ENCODE assay signal across 29 cellular contexts in the genomic region with DNA sequence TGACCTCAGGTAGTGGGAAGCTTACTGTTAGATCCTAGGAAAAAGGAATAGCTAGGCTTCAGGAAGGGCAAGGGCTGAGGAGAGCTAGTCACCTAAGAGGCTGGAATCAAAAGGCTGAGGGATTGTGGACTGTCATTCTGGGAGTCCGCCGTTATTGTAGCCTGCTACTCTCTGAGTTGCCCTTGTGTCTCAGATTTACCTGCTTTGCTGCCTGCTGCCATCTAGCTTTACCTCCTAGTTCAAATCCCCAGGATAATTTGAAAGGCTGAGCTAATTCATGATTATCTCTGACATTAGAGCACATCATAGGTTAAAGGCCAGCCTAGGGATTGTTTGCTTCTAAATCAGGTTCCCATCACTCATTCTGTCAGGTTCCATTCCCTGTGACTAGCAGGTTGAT.
"Had no signal": no experiment of that assay in that cellular context is flagged by ENCODE, and none has a peak within 500 bp of the region (broad histone marks: within the 10 kb centered on the region; RNA-seq: fewer than 3 reads in every experiment).

No MANE protein-coding gene starts in this region.

- H3K4me3 Mint-ChIP-seq: activated B cell treated with CpG ODN at 0.5 μM for 24 hours; activated CD4-positive, alpha-beta T cell treated with anti-CD3 and anti-CD28 coated beads for 36 hours; activated naive CD4-positive, alpha-beta T cell treated with anti-CD3 and anti-CD28 coated beads for 36 hours; activated naive CD8-positive, alpha-beta T cell treated with anti-CD3 and anti-CD28 coated beads for 36 hours; activated T-helper 1 cell treated with anti-CD3 and anti-CD28 coated beads, Interleukin-12 subunit alpha, Interleukin-12 subunit beta, Interleukin-2, Interleukin-4 antibody, amounts not matched to agents 30 ng/mL and 10 ng/mL and 1 ng/mL, durations not matched to agents 14 hours and 24 hours and 36 hours; brain; natural killer cell treated with Interleukin-12 subunit alpha and Interleukin-12 subunit beta and Interleukin-15 and Interleukin-18, amount 100 ng/mL, for 72 hours; stimulated activated effector memory CD8-positive, alpha-beta T cell treated with anti-CD3 and anti-CD28 coated beads, Interleukin-12 subunit alpha, Interleukin-12 subunit beta, amount 100 ng/mL, for 72 hours; stimulated activated naive CD8-positive, alpha-beta T cell treated with anti-CD3 and anti-CD28 coated beads, Interleukin-15, Interleukin-2, amounts not matched to agents 100 ng/mL and 50 ng/mL, for 24 hours; T-helper 17 cell; type B pancreatic cell had no signal

- H3K27ac Mint-ChIP-seq: activated B cell treated with CpG ODN at 0.5 μM for 24 hours; activated CD4-positive, alpha-beta T cell treated with anti-CD3 and anti-CD28 coated beads for 36 hours; activated naive CD4-positive, alpha-beta T cell treated with anti-CD3 and anti-CD28 coated beads for 36 hours; activated naive CD8-positive, alpha-beta T cell treated with anti-CD3 and anti-CD28 coated beads for 36 hours; activated T-helper 1 cell treated with anti-CD3 and anti-CD28 coated beads, Interleukin-12 subunit alpha, Interleukin-12 subunit beta, Interleukin-2, Interleukin-4 antibody, amounts not matched to agents 30 ng/mL and 10 ng/mL and 1 ng/mL, durations not matched to agents 14 hours and 24 hours and 36 hours; brain; natural killer cell treated with Interleukin-12 subunit alpha and Interleukin-12 subunit beta and Interleukin-15 and Interleukin-18, amount 100 ng/mL, for 72 hours; stimulated activated effector memory CD8-positive, alpha-beta T cell treated with anti-CD3 and anti-CD28 coated beads, Interleukin-12 subunit alpha, Interleukin-12 subunit beta, amount 100 ng/mL, for 72 hours; stimulated activated naive CD8-positive, alpha-beta T cell treated with anti-CD3 and anti-CD28 coated beads, Interleukin-15, Interleukin-2, amounts not matched to agents 100 ng/mL and 50 ng/mL, for 24 hours; T-helper 17 cell; type B pancreatic cell had no signal

- H3K36me3 ChIP-seq: ascending aorta, left ventricle myocardium inferior, right lobe of liver, uterus had no signal

- H3K27me3 Mint-ChIP-seq: activated CD4-positive, alpha-beta T cell treated with anti-CD3 and anti-CD28 coated beads for 36 hours; activated naive CD8-positive, alpha-beta T cell treated with anti-CD3 and anti-CD28 coated beads for 36 hours; brain; type B pancreatic cell had no signal

- H3K4me1 ChIP-seq: ascending aorta, left ventricle myocardium inferior, right lobe of liver, uterus had no signal

- ATAC-seq: activated CD4-positive, alpha-beta T cell treated with anti-CD3 and anti-CD28 coated beads for 36 hours; esophagus mucosa; natural killer cell treated with Interleukin-12 subunit alpha and Interleukin-12 subunit beta and Interleukin-15 and Interleukin-18, amount 100 ng/mL, for 72 hours; right lobe of liver; stimulated activated effector memory CD8-positive, alpha-beta T cell treated with anti-CD3 and anti-CD28 coated beads, Interleukin-12 subunit alpha, Interleukin-12 subunit beta, amount 100 ng/mL, for 72 hours; T-helper 17 cell had no signal

- H3K4me3 ChIP-seq: ascending aorta, left ventricle myocardium inferior, lung, right lobe of liver, skin epidermis, uterus had no signal

- H3K9me3 ChIP-seq: ascending aorta, left ventricle myocardium inferior, right lobe of liver, uterus had no signal

- H3K27me3 ChIP-seq: ascending aorta, right lobe of liver, uterus had no signal

- H3K27ac ChIP-seq: ascending aorta, left ventricle myocardium inferior, right lobe of liver, skin epidermis, uterus had no signal

- DNase-seq: activated B cell treated with CpG ODN at 0.5 μM for 24 hours; activated CD4-positive, alpha-beta T cell treated with anti-CD3 and anti-CD28 coated beads for 36 hours; activated CD4-positive, alpha-beta T cell treated with anti-CD3 and anti-CD28 coated beads, Interleukin-2, amount 50 U/mL, for 48 hours; activated CD8-positive, alpha-beta memory T cell treated with anti-CD3 and anti-CD28 coated beads, Interleukin-2, amount 50 U/mL, for 4 hours; activated effector memory CD4-positive, alpha-beta T cell treated with anti-CD3 and anti-CD28 coated beads, Interleukin-2, amount 50 U/mL, for 16 hours; activated naive CD4-positive, alpha-beta T cell treated with anti-CD3 and anti-CD28 coated beads for 36 hours; activated naive CD8-positive, alpha-beta T cell treated with anti-CD3 and anti-CD28 coated beads for 36 hours; activated T-cell treated with anti-CD3 and anti-CD28 coated beads, Interleukin-2, amount 50 U/mL, for 1 hour; foreskin fibroblast; left ventricle myocardium inferior; mesendoderm; posterior cingulate gyrus; right lobe of liver; stimulated activated CD4-positive, alpha-beta T cell treated with anti-CD3 and anti-CD28 coated beads, Interleukin-12 subunit alpha, Interleukin-12 subunit beta, amount 100 ng/mL, for 4 hours; stimulated activated CD4-positive, alpha-beta T cell treated with anti-CD3 and anti-CD28 coated beads, Interleukin-4, amount 100 ng/mL, for 24 hours; substantia nigra; T-helper 17 cell; T1000; uterus had no signal

- H3K36me3 Mint-ChIP-seq: activated naive CD8-positive, alpha-beta T cell treated with anti-CD3 and anti-CD28 coated beads for 36 hours; brain; natural killer cell treated with Interleukin-12 subunit alpha and Interleukin-12 subunit beta and Interleukin-15 and Interleukin-18, amount 100 ng/mL, for 72 hours; stimulated activated effector memory CD8-positive, alpha-beta T cell treated with anti-CD3 and anti-CD28 coated beads, Interleukin-12 subunit alpha, Interleukin-12 subunit beta, amount 100 ng/mL, for 72 hours had no signal

- H3K9me3 Mint-ChIP-seq: activated B cell treated with CpG ODN at 0.5 μM for 24 hours; activated naive CD8-positive, alpha-beta T cell treated with anti-CD3 and anti-CD28 coated beads for 36 hours; activated T-helper 1 cell treated with anti-CD3 and anti-CD28 coated beads, Interleukin-12 subunit alpha, Interleukin-12 subunit beta, Interleukin-2, Interleukin-4 antibody, amounts not matched to agents 30 ng/mL and 10 ng/mL and 1 ng/mL, durations not matched to agents 14 hours and 24 hours and 36 hours; natural killer cell treated with Interleukin-12 subunit alpha and Interleukin-12 subunit beta and Interleukin-15 and Interleukin-18, amount 100 ng/mL, for 72 hours; stimulated activated effector memory CD8-positive, alpha-beta T cell treated with anti-CD3 and anti-CD28 coated beads, Interleukin-12 subunit alpha, Interleukin-12 subunit beta, amount 100 ng/mL, for 72 hours; stimulated activated naive CD8-positive, alpha-beta T cell treated with anti-CD3 and anti-CD28 coated beads, Interleukin-15, Interleukin-2, amounts not matched to agents 100 ng/mL and 50 ng/mL, for 24 hours; type B pancreatic cell had no signal

- H3K4me1 Mint-ChIP-seq: activated B cell treated with CpG ODN at 0.5 μM for 24 hours; stimulated activated effector memory CD8-positive, alpha-beta T cell treated with anti-CD3 and anti-CD28 coated beads, Interleukin-12 subunit alpha, Interleukin-12 subunit beta, amount 100 ng/mL, for 72 hours had no signal
